14 cellular contexts compared by ENCODE assay signal in genomic region chr10:593421-593820, GRCh38.
"Had no signal": no experiment of that assay in that cellular context is flagged by ENCODE, and none has a peak within 500 bp of the region (broad histone marks: within the 10 kb centered on the region; RNA-seq: fewer than 3 reads in every experiment).

No MANE protein-coding gene starts in this region.

- H3K4me1 ChIP-seq: lower lobe of right lung had no signal

- H3K9me3 Mint-ChIP-seq: activated CD4-positive, alpha-beta memory T cell treated with anti-CD3 and anti-CD28 coated beads, Interleukin-2, amount 10 ng/mL, durations not matched to agents 7 days and 5 days; activated naive CD4-positive, alpha-beta T cell treated with anti-CD3 and anti-CD28 coated beads, Interleukin-2, amount 10 ng/mL, durations not matched to agents 7 days and 5 days; activated T-cell treated with anti-CD3 and anti-CD28 coated beads, Interleukin-2, amount 50 U/mL, for 24 hours; mesothelial cell of epicardium had no signal

- H3K36me3 ChIP-seq: lower lobe of right lung, ovary, upper lobe of left lung had no signal

- H3K4me1 Mint-ChIP-seq: activated CD4-positive, alpha-beta memory T cell treated with anti-CD3 and anti-CD28 coated beads, Interleukin-2, amount 10 ng/mL, durations not matched to agents 7 days and 5 days; activated naive CD4-positive, alpha-beta T cell treated with anti-CD3 and anti-CD28 coated beads, Interleukin-2, amount 10 ng/mL, durations not matched to agents 7 days and 5 days had no signal

- H3K27me3 ChIP-seq: ovary, upper lobe of left lung had no signal

- DNase-seq: activated CD4-positive, alpha-beta memory T cell treated with anti-CD3 and anti-CD28 coated beads, Interleukin-2, amount 10 ng/mL, durations not matched to agents 7 days and 5 days; activated naive CD4-positive, alpha-beta T cell treated with anti-CD3 and anti-CD28 coated beads, Interleukin-2, amount 10 ng/mL, durations not matched to agents 7 days and 5 days; activated T-cell treated with anti-CD3 and anti-CD28 coated beads, Interleukin-2, amount 50 U/mL, for 24 hours; caudate nucleus; erythroblast; kidney glomerular epithelial cell; lower lobe of right lung; stimulated activated CD4-positive, alpha-beta T cell treated with anti-CD3 and anti-CD28 coated beads, Interleukin-4, amount 100 ng/mL, for 24 hours; stimulated activated naive CD4-positive, alpha-beta T cell; T-helper 1 cell; upper lobe of left lung had no signal

- ATAC-seq: lower lobe of right lung had no signal

- H3K9me3 ChIP-seq: lower lobe of right lung, ovary, upper lobe of left lung had no signal

- H3K4me3 Mint-ChIP-seq: activated CD4-positive, alpha-beta memory T cell treated with anti-CD3 and anti-CD28 coated beads, Interleukin-2, amount 10 ng/mL, durations not matched to agents 7 days and 5 days; activated naive CD4-positive, alpha-beta T cell treated with anti-CD3 and anti-CD28 coated beads, Interleukin-2, amount 10 ng/mL, durations not matched to agents 7 days and 5 days; activated T-cell treated with anti-CD3 and anti-CD28 coated beads, Interleukin-2, amount 50 U/mL, for 24 hours; mesothelial cell of epicardium had no signal

- H3K36me3 Mint-ChIP-seq: activated naive CD4-positive, alpha-beta T cell treated with anti-CD3 and anti-CD28 coated beads, Interleukin-2, amount 10 ng/mL, durations not matched to agents 7 days and 5 days; mesothelial cell of epicardium had no signal

- H3K27ac Mint-ChIP-seq: activated naive CD4-positive, alpha-beta T cell treated with anti-CD3 and anti-CD28 coated beads, Interleukin-2, amount 10 ng/mL, durations not matched to agents 7 days and 5 days; activated T-cell treated with anti-CD3 and anti-CD28 coated beads, Interleukin-2, amount 50 U/mL, for 24 hours had no signal

- H3K27ac ChIP-seq: lower lobe of right lung, SK-N-MC, upper lobe of left lung had no signal

- H3K4me3 ChIP-seq: lower lobe of right lung, ovary, SK-N-MC, upper lobe of left lung had no signal
